1 cellular context compared by ENCODE assay signal in the genomic region with DNA sequence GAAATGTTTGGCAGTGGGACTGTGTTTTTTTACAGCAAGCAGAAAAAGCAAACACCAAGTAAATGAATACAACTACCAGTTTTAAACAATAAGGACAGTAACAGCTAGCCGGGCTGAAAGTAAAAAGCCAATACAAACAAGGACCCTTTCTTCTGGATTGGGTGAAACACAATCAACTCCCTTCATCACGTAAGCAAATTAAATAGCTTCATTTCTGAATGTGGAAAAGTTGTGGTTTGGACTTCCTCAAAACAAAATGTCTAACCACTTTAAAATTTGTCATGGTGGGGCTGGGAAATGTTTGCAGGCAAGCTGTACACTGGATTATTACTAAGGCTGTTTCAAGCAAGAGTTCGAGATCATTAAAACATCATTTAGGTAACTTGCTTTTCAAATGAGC.
TF ChIP-seq lines count a peak whose summit lies in the region.

No MANE protein-coding gene starts in this region.

TF ChIP-seq in WTC11, 78 proteins besides CTCF, POLR2A, EP300 and RAD21 (continued from another document):
- TF ChIP-seq, protein P1, sequence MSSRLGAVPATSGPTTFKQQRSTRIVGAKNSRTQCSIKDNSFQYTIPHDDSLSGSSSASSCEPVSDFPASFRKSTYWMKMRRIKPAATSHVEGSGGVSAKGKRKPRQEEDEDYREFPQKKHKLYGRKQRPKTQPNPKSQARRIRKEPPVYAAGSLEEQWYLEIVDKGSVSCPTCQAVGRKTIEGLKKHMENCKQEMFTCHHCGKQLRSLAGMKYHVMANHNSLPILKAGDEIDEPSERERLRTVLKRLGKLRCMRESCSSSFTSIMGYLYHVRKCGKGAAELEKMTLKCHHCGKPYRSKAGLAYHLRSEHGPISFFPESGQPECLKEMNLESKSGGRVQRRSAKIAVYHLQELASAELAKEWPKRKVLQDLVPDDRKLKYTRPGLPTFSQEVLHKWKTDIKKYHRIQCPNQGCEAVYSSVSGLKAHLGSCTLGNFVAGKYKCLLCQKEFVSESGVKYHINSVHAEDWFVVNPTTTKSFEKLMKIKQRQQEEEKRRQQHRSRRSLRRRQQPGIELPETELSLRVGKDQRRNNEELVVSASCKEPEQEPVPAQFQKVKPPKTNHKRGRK (CRISPR knock-in tag; IDR thresholded peaks at IDR 0.05; ENCODE audit: borderline replicate concordance) = no peak
- TF ChIP-seq, protein P2, sequence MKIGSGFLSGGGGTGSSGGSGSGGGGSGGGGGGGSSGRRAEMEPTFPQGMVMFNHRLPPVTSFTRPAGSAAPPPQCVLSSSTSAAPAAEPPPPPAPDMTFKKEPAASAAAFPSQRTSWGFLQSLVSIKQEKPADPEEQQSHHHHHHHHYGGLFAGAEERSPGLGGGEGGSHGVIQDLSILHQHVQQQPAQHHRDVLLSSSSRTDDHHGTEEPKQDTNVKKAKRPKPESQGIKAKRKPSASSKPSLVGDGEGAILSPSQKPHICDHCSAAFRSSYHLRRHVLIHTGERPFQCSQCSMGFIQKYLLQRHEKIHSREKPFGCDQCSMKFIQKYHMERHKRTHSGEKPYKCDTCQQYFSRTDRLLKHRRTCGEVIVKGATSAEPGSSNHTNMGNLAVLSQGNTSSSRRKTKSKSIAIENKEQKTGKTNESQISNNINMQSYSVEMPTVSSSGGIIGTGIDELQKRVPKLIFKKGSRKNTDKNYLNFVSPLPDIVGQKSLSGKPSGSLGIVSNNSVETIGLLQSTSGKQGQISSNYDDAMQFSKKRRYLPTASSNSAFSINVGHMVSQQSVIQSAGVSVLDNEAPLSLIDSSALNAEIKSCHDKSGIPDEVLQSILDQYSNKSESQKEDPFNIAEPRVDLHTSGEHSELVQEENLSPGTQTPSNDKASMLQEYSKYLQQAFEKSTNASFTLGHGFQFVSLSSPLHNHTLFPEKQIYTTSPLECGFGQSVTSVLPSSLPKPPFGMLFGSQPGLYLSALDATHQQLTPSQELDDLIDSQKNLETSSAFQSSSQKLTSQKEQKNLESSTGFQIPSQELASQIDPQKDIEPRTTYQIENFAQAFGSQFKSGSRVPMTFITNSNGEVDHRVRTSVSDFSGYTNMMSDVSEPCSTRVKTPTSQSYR (CRISPR knock-in tag; IDR thresholded peaks at IDR 0.05) = no peak
- TF ChIP-seq, protein P3, sequence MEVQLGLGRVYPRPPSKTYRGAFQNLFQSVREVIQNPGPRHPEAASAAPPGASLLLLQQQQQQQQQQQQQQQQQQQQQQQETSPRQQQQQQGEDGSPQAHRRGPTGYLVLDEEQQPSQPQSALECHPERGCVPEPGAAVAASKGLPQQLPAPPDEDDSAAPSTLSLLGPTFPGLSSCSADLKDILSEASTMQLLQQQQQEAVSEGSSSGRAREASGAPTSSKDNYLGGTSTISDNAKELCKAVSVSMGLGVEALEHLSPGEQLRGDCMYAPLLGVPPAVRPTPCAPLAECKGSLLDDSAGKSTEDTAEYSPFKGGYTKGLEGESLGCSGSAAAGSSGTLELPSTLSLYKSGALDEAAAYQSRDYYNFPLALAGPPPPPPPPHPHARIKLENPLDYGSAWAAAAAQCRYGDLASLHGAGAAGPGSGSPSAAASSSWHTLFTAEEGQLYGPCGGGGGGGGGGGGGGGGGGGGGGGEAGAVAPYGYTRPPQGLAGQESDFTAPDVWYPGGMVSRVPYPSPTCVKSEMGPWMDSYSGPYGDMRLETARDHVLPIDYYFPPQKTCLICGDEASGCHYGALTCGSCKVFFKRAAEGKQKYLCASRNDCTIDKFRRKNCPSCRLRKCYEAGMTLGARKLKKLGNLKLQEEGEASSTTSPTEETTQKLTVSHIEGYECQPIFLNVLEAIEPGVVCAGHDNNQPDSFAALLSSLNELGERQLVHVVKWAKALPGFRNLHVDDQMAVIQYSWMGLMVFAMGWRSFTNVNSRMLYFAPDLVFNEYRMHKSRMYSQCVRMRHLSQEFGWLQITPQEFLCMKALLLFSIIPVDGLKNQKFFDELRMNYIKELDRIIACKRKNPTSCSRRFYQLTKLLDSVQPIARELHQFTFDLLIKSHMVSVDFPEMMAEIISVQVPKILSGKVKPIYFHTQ (CRISPR knock-in tag; IDR thresholded peaks at IDR 0.05) = no peak
- TF ChIP-seq, protein P4, sequence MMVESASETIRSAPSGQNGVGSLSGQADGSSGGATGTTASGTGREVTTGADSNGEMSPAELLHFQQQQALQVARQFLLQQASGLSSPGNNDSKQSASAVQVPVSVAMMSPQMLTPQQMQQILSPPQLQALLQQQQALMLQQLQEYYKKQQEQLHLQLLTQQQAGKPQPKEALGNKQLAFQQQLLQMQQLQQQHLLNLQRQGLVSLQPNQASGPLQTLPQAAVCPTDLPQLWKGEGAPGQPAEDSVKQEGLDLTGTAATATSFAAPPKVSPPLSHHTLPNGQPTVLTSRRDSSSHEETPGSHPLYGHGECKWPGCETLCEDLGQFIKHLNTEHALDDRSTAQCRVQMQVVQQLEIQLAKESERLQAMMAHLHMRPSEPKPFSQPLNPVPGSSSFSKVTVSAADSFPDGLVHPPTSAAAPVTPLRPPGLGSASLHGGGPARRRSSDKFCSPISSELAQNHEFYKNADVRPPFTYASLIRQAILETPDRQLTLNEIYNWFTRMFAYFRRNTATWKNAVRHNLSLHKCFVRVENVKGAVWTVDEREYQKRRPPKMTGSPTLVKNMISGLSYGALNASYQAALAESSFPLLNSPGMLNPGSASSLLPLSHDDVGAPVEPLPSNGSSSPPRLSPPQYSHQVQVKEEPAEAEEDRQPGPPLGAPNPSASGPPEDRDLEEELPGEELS (CRISPR knock-in tag; IDR thresholded peaks at IDR 0.05) = no peak
- TF ChIP-seq PRRX2 (CRISPR knock-in tag; IDR thresholded peaks at IDR 0.05) = no peak
- no peak for TF ChIP-seq NFATC4 (CRISPR knock-in tag; IDR thresholded peaks at IDR 0.05)
- TF ChIP-seq RORB (CRISPR knock-in tag; IDR thresholded peaks at IDR 0.05) = no peak
- TF ChIP-seq ZNF416 (CRISPR knock-in tag; IDR thresholded peaks at IDR 0.05) = no peak
- TF ChIP-seq, protein P5, sequence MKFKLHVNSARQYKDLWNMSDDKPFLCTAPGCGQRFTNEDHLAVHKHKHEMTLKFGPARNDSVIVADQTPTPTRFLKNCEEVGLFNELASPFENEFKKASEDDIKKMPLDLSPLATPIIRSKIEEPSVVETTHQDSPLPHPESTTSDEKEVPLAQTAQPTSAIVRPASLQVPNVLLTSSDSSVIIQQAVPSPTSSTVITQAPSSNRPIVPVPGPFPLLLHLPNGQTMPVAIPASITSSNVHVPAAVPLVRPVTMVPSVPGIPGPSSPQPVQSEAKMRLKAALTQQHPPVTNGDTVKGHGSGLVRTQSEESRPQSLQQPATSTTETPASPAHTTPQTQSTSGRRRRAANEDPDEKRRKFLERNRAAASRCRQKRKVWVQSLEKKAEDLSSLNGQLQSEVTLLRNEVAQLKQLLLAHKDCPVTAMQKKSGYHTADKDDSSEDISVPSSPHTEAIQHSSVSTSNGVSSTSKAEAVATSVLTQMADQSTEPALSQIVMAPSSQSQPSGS (CRISPR knock-in tag; IDR thresholded peaks at IDR 0.05; ENCODE audit: borderline replicate concordance, low read depth) = no peak
TF ChIP-seq in WTC11: peak in this region for 0.
